Comparison of ENCODE assay signal across 15 cellular contexts in the genomic region with DNA sequence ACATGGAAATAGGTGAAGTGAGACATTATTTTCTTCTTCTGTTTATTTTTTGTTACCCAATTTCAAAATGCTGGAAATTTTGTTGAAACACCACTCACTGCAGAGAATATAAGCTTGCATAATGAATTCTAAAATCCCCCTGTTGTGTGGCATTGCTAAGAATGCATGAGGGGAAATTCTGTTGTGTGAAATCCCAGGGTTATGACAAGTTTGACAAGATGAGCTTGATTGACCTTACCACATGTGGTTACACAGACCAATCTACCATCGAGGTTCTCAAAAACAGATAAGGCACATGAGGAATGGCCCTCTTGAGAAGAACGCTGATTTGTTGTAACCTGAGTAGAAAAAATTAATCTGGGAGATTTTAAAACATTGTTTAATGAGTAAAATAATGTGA.
DNase-seq lines count a peak whose midpoint lies in the region; TF ChIP-seq lines count a peak whose summit lies in the region.
"Had no signal": no experiment of that assay in that cellular context is flagged by ENCODE, and none has a peak within 500 bp of the region (broad histone marks: within the 10 kb centered on the region; RNA-seq: fewer than 3 reads in every experiment).

No MANE protein-coding gene starts in this region.

- no peaks in the 10 kb centered on the region for H3K4me1 ChIP-seq in uterus

- peaks cover 3% of the 10 kb centered on the region for H3K27me3 Mint-ChIP-seq in brain
- no peaks in the 10 kb centered on the region for H3K27me3 Mint-ChIP-seq in mesothelial cell of epicardium (ENCODE audit: low read depth)
- H3K27me3 Mint-ChIP-seq: CD4-positive, alpha-beta memory T cell had no signal

- DNase-seq in NCI-H226 (peak; percentile 16), mesothelial cell of epicardium (ENCODE audit: low spot score in 2 of 2, unreplicated experiment in 2 of 2) (no peak), NCI-H82 (lab: John Stamatoyannopoulos, UW) (no peak), uterus (no peak), GOT3 (lab: John Stamatoyannopoulos, UW) (no peak)
- DNase-seq: C1 segment of cervical spinal cord; Calu3; CD4-positive, alpha-beta memory T cell; COR-L47; DMS53; DMS79 treated with DMSO at 0.1 percent for 48 hours; GF-D8; H7; HCEC 1CT had no signal

- no peak overlapping the region for H3K27ac ChIP-seq in uterus

- no peaks in the 10 kb centered on the region for H3K9me3 ChIP-seq in uterus

- no peak for TF ChIP-seq CTCF in brain (conservative IDR thresholded peaks at IDR 0.05)
- TF ChIP-seq CTCF in mesothelial cell of epicardium (IDR thresholded peaks at IDR 0.05; ENCODE audit: unreplicated experiment), result no peak
- no peak for TF ChIP-seq CTCF in uterus (IDR thresholded peaks at IDR 0.05)

- no peak overlapping the region for H3K4me3 ChIP-seq in uterus

- intact Hi-C loops in uterus (cut with DNase I; ENCODE audit: low total_unique reads), result no loop called here

- H3K36me3 Mint-ChIP-seq in brain, result peaks cover 7% of the 10 kb centered on the region
- peaks cover 5% of the 10 kb centered on the region for H3K36me3 Mint-ChIP-seq in mesothelial cell of epicardium
- H3K36me3 Mint-ChIP-seq: CD4-positive, alpha-beta memory T cell had no signal

- no peak for TF ChIP-seq POLR2A in uterus (IDR thresholded peaks at IDR 0.05)

- H3K9me3 Mint-ChIP-seq in brain, result peaks cover 11 to 17% (median 16%) of the 10 kb centered on the region in 5 experiments
- H3K9me3 Mint-ChIP-seq in mesothelial cell of epicardium, result peaks cover 14% of the 10 kb centered on the region

- peak overlapping the region in 1 of 5 experiments; percentile 22 for H3K4me3 Mint-ChIP-seq in brain
- no peak overlapping the region for H3K4me3 Mint-ChIP-seq in mesothelial cell of epicardium
- H3K4me3 Mint-ChIP-seq: CD4-positive, alpha-beta memory T cell had no signal

- H3K4me1 Mint-ChIP-seq in brain (peaks cover 13% of the 10 kb centered on the region), mesothelial cell of epicardium (peaks cover 23% of the 10 kb centered on the region)
- H3K4me1 Mint-ChIP-seq: CD4-positive, alpha-beta memory T cell had no signal

- H3K27ac Mint-ChIP-seq in brain (peak overlapping the region in 3 of 5 experiments; percentile 42 to 85 (median 73)), mesothelial cell of epicardium (peak overlapping the region; percentile 60)
- H3K27ac Mint-ChIP-seq: CD4-positive, alpha-beta memory T cell had no signal

- no peaks in the 10 kb centered on the region for H3K36me3 ChIP-seq in uterus

- no peaks in the 10 kb centered on the region for H3K27me3 ChIP-seq in uterus
